In genomic region chr14:63726499-63726898, GRCh38 we compare ENCODE assay signal across 2 cellular contexts.
TF ChIP-seq lines count a peak whose summit lies in the region.

No MANE protein-coding gene starts in this region.

TF ChIP-seq in SK-N-SH, 30 proteins besides CTCF, POLR2A, EP300 and RAD21 (continued from another document):
- TF ChIP-seq REST (IDR thresholded peaks at IDR 0.05; ENCODE audit: low read depth, low read length) (no peak), ZBTB33 (IDR thresholded peaks at IDR 0.05; ENCODE audit: borderline replicate concordance, low read depth) (no peak), MEF2A (IDR thresholded peaks at IDR 0.05; ENCODE audit: borderline replicate concordance, low read depth) (no peak), FOXJ3 (CRISPR knock-in tag; IDR thresholded peaks at IDR 0.05) (no peak), RXRA (IDR thresholded peaks at IDR 0.05; ENCODE audit: borderline replicate concordance, low read depth) (no peak), FOSL2 (IDR thresholded peaks at IDR 0.05; ENCODE audit: borderline replicate concordance, low read depth) (no peak), TAF1 (IDR thresholded peaks at IDR 0.05; ENCODE audit: borderline replicate concordance, low read depth, low read length) (no peak), POLR2AphosphoS5 (IDR thresholded peaks at IDR 0.05; ENCODE audit: low read depth, low read length) (no peak), RFX5 (IDR thresholded peaks at IDR 0.05; ENCODE audit: low read length) (no peak), USF2 (IDR thresholded peaks at IDR 0.05; ENCODE audit: borderline replicate concordance, low read depth, low read length) (no peak), SIN3A (IDR thresholded peaks at IDR 0.05; ENCODE audit: borderline replicate concordance, low read depth, low read length) (no peak), EZH2phosphoT487 (IDR thresholded peaks at IDR 0.05; ENCODE audit: borderline replicate concordance, low read depth) (no peak)

TF ChIP-seq in SK-N-SH treated with all-trans-retinoic acid at 6 μM for 48 hours, 23 proteins besides CTCF, POLR2A, EP300 and RAD21 (continued from another document):
- TF ChIP-seq POU6F1 (CRISPR knock-in tag; IDR thresholded peaks at IDR 0.05; ENCODE audit: borderline replicate concordance, low read depth) (no peak), CSDC2 (CRISPR knock-in tag; IDR thresholded peaks at IDR 0.05) (no peak), ZNF70 (CRISPR knock-in tag; IDR thresholded peaks at IDR 0.05) (no peak)
